Comparison of ENCODE assay signal across 30 cellular contexts in the genomic region with DNA sequence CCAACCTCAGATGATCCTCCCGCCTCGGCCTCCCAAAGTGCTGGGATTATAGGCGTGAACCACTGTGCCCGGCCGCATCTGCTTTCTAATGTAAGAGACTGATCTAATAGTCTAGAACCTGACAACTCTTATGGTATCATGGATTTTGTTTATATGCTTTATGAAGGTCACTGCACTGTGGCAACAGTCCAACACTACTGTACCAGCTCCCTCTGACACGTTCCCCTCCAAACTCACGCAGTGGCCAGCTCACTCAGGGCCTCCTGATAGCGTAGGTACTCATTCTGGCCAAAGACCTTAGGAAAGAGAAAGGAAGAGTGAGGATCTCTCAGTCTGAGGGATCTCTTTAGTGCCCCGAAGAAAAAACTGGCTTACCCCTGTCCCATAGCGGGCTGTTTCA. TPM values are rescaled to one million over a fixed set of nuclear protein-coding genes. Genes with fewer than 3 reads are reported as not detected.
A peak's percentile ranks its signal among the peaks of the same experiment; 100 is the strongest.
DNase-seq lines count a peak whose midpoint lies in the region; ATAC-seq and TF ChIP-seq lines count a peak whose summit lies in the region.
"Had no signal": no experiment of that assay in that cellular context is flagged by ENCODE, and none has a peak within 500 bp of the region (broad histone marks: within the 10 kb centered on the region; RNA-seq: fewer than 3 reads in every experiment).

No MANE protein-coding gene starts in this region.

- intact Hi-C loops in activated T-helper 1 cell treated with anti-CD3 and anti-CD28 coated beads, Interleukin-12 subunit alpha, Interleukin-12 subunit beta, Interleukin-2, Interleukin-4 antibody, amounts not matched to agents 30 ng/mL and 10 ng/mL and 1 ng/mL, durations not matched to agents 14 hours and 24 hours and 36 hours (cut with micrococcal nuclease): no loop called here
- intact Hi-C loops in left ventricle myocardium inferior (cut with micrococcal nuclease): no loop called here

- peaks cover 39% of the 10 kb centered on the region for H3K36me3 Mint-ChIP-seq in T-helper 1 cell treated with Interleukin-12 subunit alpha and Interleukin-12 subunit beta and Interleukin-4 antibody, amounts not matched to agents 30 μg/mL and 1 μg/mL, for 36 hours (ENCODE audit: low read depth)
- peaks cover 26% of the 10 kb centered on the region for H3K36me3 Mint-ChIP-seq in CD4-positive, CD25-positive, alpha-beta regulatory T cell
- peaks cover 43% of the 10 kb centered on the region for H3K36me3 Mint-ChIP-seq in activated T-helper 1 cell treated with anti-CD3 and anti-CD28 coated beads, Interleukin-12 subunit alpha, Interleukin-12 subunit beta, Interleukin-2, Interleukin-4 antibody, amounts not matched to agents 30 ng/mL and 10 ng/mL and 1 ng/mL, durations not matched to agents 14 hours and 24 hours and 36 hours (ENCODE audit: low read depth)

- no peaks in the 10 kb centered on the region for H3K4me1 ChIP-seq in CD4-positive, CD25-positive, alpha-beta regulatory T cell (ENCODE audit: control insufficient read depth, insufficient read depth, low read length, poor library complexity, severe bottlenecking)
- H3K4me1 ChIP-seq in left ventricle myocardium inferior: peaks cover 28% of the 10 kb centered on the region
- peaks cover 23% of the 10 kb centered on the region for H3K4me1 ChIP-seq in MM.1S (ENCODE audit: low read length)

- H3K27ac ChIP-seq in CD4-positive, CD25-positive, alpha-beta regulatory T cell (ENCODE audit: insufficient read depth, low read length, poor library complexity, severe bottlenecking): no peak overlapping the region
- H3K27ac ChIP-seq in left ventricle myocardium inferior (replicated peaks): peak overlapping the region; percentile 68
- H3K27ac ChIP-seq in MM.1S (ENCODE audit: low read length): no peak overlapping the region
- H3K27ac ChIP-seq: 22Rv1, left lung, transverse colon had no signal

- no peaks in the 10 kb centered on the region for H3K27me3 ChIP-seq in CD4-positive, CD25-positive, alpha-beta regulatory T cell (ENCODE audit: control insufficient read depth, insufficient read depth, low read length)
- H3K27me3 ChIP-seq in left ventricle myocardium inferior (ENCODE audit: low read depth): no peaks in the 10 kb centered on the region
- no peaks in the 10 kb centered on the region for H3K27me3 ChIP-seq in MM.1S (replicated peaks; ENCODE audit: insufficient read depth, low read length)
- H3K27me3 ChIP-seq: left lung, transverse colon had no signal

- H3K79me2 ChIP-seq in MM.1S (ENCODE audit: low read length): peaks cover 53% of the 10 kb centered on the region

- peak overlapping the region; percentile 45 for H3K27ac Mint-ChIP-seq in T-helper 1 cell treated with Interleukin-12 subunit alpha and Interleukin-12 subunit beta and Interleukin-4 antibody, amounts not matched to agents 30 μg/mL and 1 μg/mL, for 36 hours
- H3K27ac Mint-ChIP-seq in CD4-positive, CD25-positive, alpha-beta regulatory T cell: peak overlapping the region in 2 of 3 donors; percentile 13 to 18
- H3K27ac Mint-ChIP-seq in activated T-helper 1 cell treated with anti-CD3 and anti-CD28 coated beads, Interleukin-12 subunit alpha, Interleukin-12 subunit beta, Interleukin-2, Interleukin-4 antibody, amounts not matched to agents 30 ng/mL and 10 ng/mL and 1 ng/mL, durations not matched to agents 14 hours and 24 hours and 36 hours: peak overlapping the region; percentile 36
- H3K27ac Mint-ChIP-seq: effector memory CD8-positive, alpha-beta T cell; H9 had no signal

- no peak for ATAC-seq in CD4-positive, CD25-positive, alpha-beta regulatory T cell (ENCODE audit: low read depth in 2 of 2)
- ATAC-seq in GM21737 (IDR thresholded peaks at IDR 0.05; ENCODE audit: unreplicated experiment): no peak
- ATAC-seq: effector memory CD8-positive, alpha-beta T cell; left lung; PC-3; sciatic nerve had no signal

- H3K27me3 Mint-ChIP-seq in T-helper 1 cell treated with Interleukin-12 subunit alpha and Interleukin-12 subunit beta and Interleukin-4 antibody, amounts not matched to agents 30 μg/mL and 1 μg/mL, for 36 hours (ENCODE audit: low read depth): no peaks in the 10 kb centered on the region
- no peaks in the 10 kb centered on the region for H3K27me3 Mint-ChIP-seq in CD4-positive, CD25-positive, alpha-beta regulatory T cell
- no peaks in the 10 kb centered on the region for H3K27me3 Mint-ChIP-seq in activated T-helper 1 cell treated with anti-CD3 and anti-CD28 coated beads, Interleukin-12 subunit alpha, Interleukin-12 subunit beta, Interleukin-2, Interleukin-4 antibody, amounts not matched to agents 30 ng/mL and 10 ng/mL and 1 ng/mL, durations not matched to agents 14 hours and 24 hours and 36 hours (ENCODE audit: insufficient read depth)
- H3K27me3 Mint-ChIP-seq: effector memory CD8-positive, alpha-beta T cell had no signal

- peaks cover 10% of the 10 kb centered on the region for H3K4me1 Mint-ChIP-seq in T-helper 1 cell treated with Interleukin-12 subunit alpha and Interleukin-12 subunit beta and Interleukin-4 antibody, amounts not matched to agents 30 μg/mL and 1 μg/mL, for 36 hours (ENCODE audit: low read depth)
- H3K4me1 Mint-ChIP-seq in CD4-positive, CD25-positive, alpha-beta regulatory T cell: peaks cover 0 to 19% (median 11%) of the 10 kb centered on the region in 4 donors
- H3K4me1 Mint-ChIP-seq in activated T-helper 1 cell treated with anti-CD3 and anti-CD28 coated beads, Interleukin-12 subunit alpha, Interleukin-12 subunit beta, Interleukin-2, Interleukin-4 antibody, amounts not matched to agents 30 ng/mL and 10 ng/mL and 1 ng/mL, durations not matched to agents 14 hours and 24 hours and 36 hours (ENCODE audit: low read depth): peaks cover 30% of the 10 kb centered on the region
- H3K4me1 Mint-ChIP-seq: H9 had no signal

- H3K4me3 ChIP-seq in CD4-positive, CD25-positive, alpha-beta regulatory T cell (ENCODE audit: low read depth, low read length): no peak overlapping the region
- no peak overlapping the region for H3K4me3 ChIP-seq in left ventricle myocardium inferior
- no peak overlapping the region for H3K4me3 ChIP-seq in MM.1S (ENCODE audit: low read length)
- H3K4me3 ChIP-seq: left lung, transverse colon had no signal

- H3K9me3 Mint-ChIP-seq in T-helper 1 cell treated with Interleukin-12 subunit alpha and Interleukin-12 subunit beta and Interleukin-4 antibody, amounts not matched to agents 30 μg/mL and 1 μg/mL, for 36 hours: no peaks in the 10 kb centered on the region
- no peaks in the 10 kb centered on the region for H3K9me3 Mint-ChIP-seq in CD4-positive, CD25-positive, alpha-beta regulatory T cell
- no peaks in the 10 kb centered on the region for H3K9me3 Mint-ChIP-seq in activated T-helper 1 cell treated with anti-CD3 and anti-CD28 coated beads, Interleukin-12 subunit alpha, Interleukin-12 subunit beta, Interleukin-2, Interleukin-4 antibody, amounts not matched to agents 30 ng/mL and 10 ng/mL and 1 ng/mL, durations not matched to agents 14 hours and 24 hours and 36 hours
- H3K9me3 Mint-ChIP-seq: effector memory CD8-positive, alpha-beta T cell; H9 had no signal

- no peak overlapping the region for H2AFZ ChIP-seq in MM.1S (ENCODE audit: low read length)

- TF ChIP-seq CTCF in left ventricle myocardium inferior (IDR thresholded peaks at IDR 0.05; ENCODE audit: borderline replicate concordance) (no peak), MM.1S (IDR thresholded peaks at IDR 0.05; ENCODE audit: low read length) (no peak)

- DNase-seq in T-helper 1 cell: no peak
- DNase-seq in CD4-positive, CD25-positive, alpha-beta regulatory T cell: no peak
- no peak for DNase-seq in activated T-helper 1 cell treated with anti-CD3 and anti-CD28 coated beads, Interleukin-12 subunit alpha, Interleukin-12 subunit beta, Interleukin-2, Interleukin-4 antibody, amounts not matched to agents 30 ng/mL and 10 ng/mL and 1 ng/mL, durations not matched to agents 14 hours and 24 hours and 36 hours (ENCODE audit: low spot score)
- peak; percentile 31 for DNase-seq in left ventricle myocardium inferior
- no peak for DNase-seq in MM.1S
- DNase-seq in glomerular visceral epithelial cell (ENCODE audit: extremely low spot score): no peak
- DNase-seq: activated CD4-positive, CD25-positive, alpha-beta regulatory T cell treated with anti-CD3 and anti-CD28 coated beads, Interleukin-2, amount 50 U/mL, for 72 hours; C1 segment of cervical spinal cord; central memory CD4-positive, alpha-beta T cell; cortex of kidney; effector memory CD8-positive, alpha-beta T cell; glutamatergic neuron; H9; KBM-7; left lung; mesendoderm; NCI-H1105 treated with DMSO at 0.1 percent for 48 hours; NCI-H187 treated with DMSO at 0.1 percent for 48 hours; NCI-H524 treated with DMSO at 0.1 percent for 48 hours; NK-92 treated with Interleukin-12 subunit alpha and Interleukin-12 subunit beta, amount 100 ng/mL, for 24 hours; PC-3; SK-N-SH; stimulated activated CD4-positive, alpha-beta T cell treated with anti-CD3 and anti-CD28 coated beads, Interleukin-2, amount 100 ng/mL, for 48 hours; transverse colon had no signal

- no peak overlapping the region for H3K4me3 Mint-ChIP-seq in T-helper 1 cell treated with Interleukin-12 subunit alpha and Interleukin-12 subunit beta and Interleukin-4 antibody, amounts not matched to agents 30 μg/mL and 1 μg/mL, for 36 hours
- H3K4me3 Mint-ChIP-seq in CD4-positive, CD25-positive, alpha-beta regulatory T cell: no peak overlapping the region
- no peak overlapping the region for H3K4me3 Mint-ChIP-seq in activated T-helper 1 cell treated with anti-CD3 and anti-CD28 coated beads, Interleukin-12 subunit alpha, Interleukin-12 subunit beta, Interleukin-2, Interleukin-4 antibody, amounts not matched to agents 30 ng/mL and 10 ng/mL and 1 ng/mL, durations not matched to agents 14 hours and 24 hours and 36 hours
- H3K4me3 Mint-ChIP-seq: effector memory CD8-positive, alpha-beta T cell; H9 had no signal

- H3F3A ChIP-seq in MM.1S (ENCODE audit: insufficient read depth, low read length): peaks cover 24% of the 10 kb centered on the region

- no peak overlapping the region for H3K9ac ChIP-seq in MM.1S (ENCODE audit: low read length)
- H3K9ac ChIP-seq: SK-N-SH had no signal

- no peaks in the 10 kb centered on the region for H3K9me2 ChIP-seq in MM.1S (replicated peaks; ENCODE audit: insufficient read depth, low read length)
- H3K9me2 ChIP-seq: SK-N-SH had no signal

- no peaks in the 10 kb centered on the region for H3K9me3 ChIP-seq in CD4-positive, CD25-positive, alpha-beta regulatory T cell (ENCODE audit: control insufficient read depth in 2 of 2, low read length in 2 of 2)
- H3K9me3 ChIP-seq in left ventricle myocardium inferior (replicated peaks): no peaks in the 10 kb centered on the region
- no peaks in the 10 kb centered on the region for H3K9me3 ChIP-seq in MM.1S (replicated peaks; ENCODE audit: insufficient read depth, low read length)
- H3K9me3 ChIP-seq: left lung, SK-N-SH, transverse colon had no signal

- H3K4me2 ChIP-seq in MM.1S (ENCODE audit: low read depth, low read length): no peak overlapping the region
- H3K4me2 ChIP-seq: SK-N-SH had no signal

- peaks cover 67% of the 10 kb centered on the region for H3K36me3 ChIP-seq in CD4-positive, CD25-positive, alpha-beta regulatory T cell (ENCODE audit: control insufficient read depth, insufficient read depth, low read length)
- H3K36me3 ChIP-seq in left ventricle myocardium inferior: peaks cover 85% of the 10 kb centered on the region
- peaks cover 23% of the 10 kb centered on the region for H3K36me3 ChIP-seq in MM.1S (replicated peaks; ENCODE audit: insufficient read depth, low read length)

- no peaks in the 10 kb centered on the region for H4K20me1 ChIP-seq in MM.1S (ENCODE audit: insufficient read depth, low read length)

RNA-seq across cellular contexts. Expression of a gene that starts 6.0 kb away (rescaled TPM):
- total RNA-seq in CD4-positive, CD25-positive, alpha-beta regulatory T cell: not detected
- not detected for polyA plus RNA-seq in CD4-positive, CD25-positive, alpha-beta regulatory T cell
- total RNA-seq in activated T-helper 1 cell treated with anti-CD3 and anti-CD28 coated beads, Interleukin-12 subunit alpha, Interleukin-12 subunit beta, Interleukin-2, Interleukin-4 antibody, amounts not matched to agents 30 ng/mL and 10 ng/mL and 1 ng/mL, durations not matched to agents 14 hours and 24 hours and 36 hours: not detected in 2 replicates
- total RNA-seq in left ventricle myocardium inferior: not detected
- total RNA-seq: H9, left lung, MCF 10A, PC-3, sciatic nerve, transverse colon had no signal
- polyA plus RNA-seq: esophagus, SK-N-SH had no signal

RNA-seq across cellular contexts. Expression of a gene that starts 8.7 kb away (rescaled TPM):
- 194 TPM for total RNA-seq in CD4-positive, CD25-positive, alpha-beta regulatory T cell
- 10 to 100 TPM; 40.8 to 53.0 (median 46.0) TPM for polyA plus RNA-seq in CD4-positive, CD25-positive, alpha-beta regulatory T cell
- total RNA-seq in activated T-helper 1 cell treated with anti-CD3 and anti-CD28 coated beads, Interleukin-12 subunit alpha, Interleukin-12 subunit beta, Interleukin-2, Interleukin-4 antibody, amounts not matched to agents 30 ng/mL and 10 ng/mL and 1 ng/mL, durations not matched to agents 14 hours and 24 hours and 36 hours: 258 and 284 TPM in 2 replicates
- 101 TPM for total RNA-seq in left ventricle myocardium inferior

RNA-seq across cellular contexts. Expression of a gene that starts 20.2 kb away (rescaled TPM):
- 412 TPM for total RNA-seq in CD4-positive, CD25-positive, alpha-beta regulatory T cell
- 1,000 to 10,000 TPM in 1 of 4 donors, 100 to 1,000 TPM in 3; 780 to 1,027 (median 844) TPM for polyA plus RNA-seq in CD4-positive, CD25-positive, alpha-beta regulatory T cell
- total RNA-seq in activated T-helper 1 cell treated with anti-CD3 and anti-CD28 coated beads, Interleukin-12 subunit alpha, Interleukin-12 subunit beta, Interleukin-2, Interleukin-4 antibody, amounts not matched to agents 30 ng/mL and 10 ng/mL and 1 ng/mL, durations not matched to agents 14 hours and 24 hours and 36 hours: 665 and 668 TPM in 2 replicates
- total RNA-seq in left ventricle myocardium inferior: 161 TPM

RNA-seq across cellular contexts. Expression of a gene that starts 57.2 kb away (rescaled TPM):
- total RNA-seq in CD4-positive, CD25-positive, alpha-beta regulatory T cell: 0.10 TPM
- under 1 TPM in 2 of 4 donors, not detected in 2; 0.02 to 0.17 TPM for polyA plus RNA-seq in CD4-positive, CD25-positive, alpha-beta regulatory T cell
- 0.12 TPM in 1 of 2 replicates, not detected in the other for total RNA-seq in activated T-helper 1 cell treated with anti-CD3 and anti-CD28 coated beads, Interleukin-12 subunit alpha, Interleukin-12 subunit beta, Interleukin-2, Interleukin-4 antibody, amounts not matched to agents 30 ng/mL and 10 ng/mL and 1 ng/mL, durations not matched to agents 14 hours and 24 hours and 36 hours
- 0.30 TPM for total RNA-seq in left ventricle myocardium inferior
- total RNA-seq: transverse colon had no signal
- polyA plus RNA-seq: SK-N-SH had no signal
